Comparison of ENCODE assay signal across 1 cellular context in genomic region chr14:77340389-77340788, GRCh38.
TF ChIP-seq lines count a peak whose summit lies in the region.

No MANE protein-coding gene starts in this region.

TF ChIP-seq in HepG2, 621 proteins besides CTCF, POLR2A, EP300 and RAD21:
- TF ChIP-seq HNRNPH1 (optimal IDR thresholded peaks at IDR 0.05; ENCODE audit: low read depth, low read length) (no peak), ZNF879 (CRISPR knock-in tag; IDR thresholded peaks at IDR 0.05) (no peak), CEBPG (CRISPR knock-in tag; IDR thresholded peaks at IDR 0.05) (no peak), HNF4G (IDR thresholded peaks at IDR 0.05; ENCODE audit: borderline replicate concordance, low read depth, low read length) (no peak), HNF4G (CRISPR knock-in tag; IDR thresholded peaks at IDR 0.05; ENCODE audit: borderline replicate concordance, low read depth) (no peak), ZFP90 (CRISPR knock-in tag; IDR thresholded peaks at IDR 0.05; ENCODE audit: borderline replicate concordance) (peak; percentile 81; the same call in 1 of the 2 replicates)
